ENCODE assay signal across 1 cellular context in genomic region chr20:49045440-49046086, GRCh38.
TF ChIP-seq lines count a peak whose summit lies in the region.

No MANE protein-coding gene starts in this region.

TF ChIP-seq in HepG2, 621 proteins besides CTCF, POLR2A, EP300 and RAD21 (continued from another document and continues in another):
- no peak for TF ChIP-seq TRIM22 (IDR thresholded peaks at IDR 0.05)
- TF ChIP-seq ZNF280B (CRISPR knock-in tag; IDR thresholded peaks at IDR 0.05; ENCODE audit: borderline replicate concordance) = peak; percentile 23; the same call in 1 of the 2 replicates
- no peak for TF ChIP-seq AFF4 (CRISPR knock-in tag; IDR thresholded peaks at IDR 0.05)
- no peak for TF ChIP-seq ZNF460 (CRISPR knock-in tag; IDR thresholded peaks at IDR 0.05; ENCODE audit: borderline replicate concordance)
- TF ChIP-seq NCOA2 (CRISPR knock-in tag; IDR thresholded peaks at IDR 0.05) = no peak; the same call in 1 of the 2 replicates
- TF ChIP-seq MEIS1 (CRISPR knock-in tag; IDR thresholded peaks at IDR 0.05; ENCODE audit: borderline replicate concordance) = no peak
- 0 out of 2 replicates have a peak, but pooled peaks have one; percentile 14 for TF ChIP-seq ATF6 (CRISPR knock-in tag; conservative IDR thresholded peaks at IDR 0.05)
- peak; percentile 62; the same call in 1 of the 2 replicates for TF ChIP-seq ZMAT3 (CRISPR knock-in tag; conservative IDR thresholded peaks at IDR 0.05)
- TF ChIP-seq TCF12 (IDR thresholded peaks at IDR 0.05) = no peak
- TF ChIP-seq TCF12 (CRISPR knock-in tag; IDR thresholded peaks at IDR 0.05) = peak; percentile 22; the same call in 1 of the 2 replicates
- TF ChIP-seq ZNF564 (CRISPR knock-in tag; IDR thresholded peaks at IDR 0.05) = no peak
- 0 out of 2 replicates have a peak, but pooled peaks have one; percentile 66 for TF ChIP-seq ZC3H13 (CRISPR knock-in tag; IDR thresholded peaks at IDR 0.05)
- TF ChIP-seq ZNF12 (CRISPR knock-in tag; IDR thresholded peaks at IDR 0.05) = 0 out of 2 replicates have a peak, but pooled peaks have one; percentile 47
- TF ChIP-seq PHF21A (CRISPR knock-in tag; IDR thresholded peaks at IDR 0.05) = peak; percentile 69; the same call in 1 of the 2 replicates
- TF ChIP-seq ZNF766 (CRISPR knock-in tag; IDR thresholded peaks at IDR 0.05; ENCODE audit: borderline replicate concordance) = no peak
- no peak for TF ChIP-seq YEATS4 (CRISPR knock-in tag; IDR thresholded peaks at IDR 0.05; ENCODE audit: borderline replicate concordance)
- peak; percentile 29 for TF ChIP-seq ZNF407 (CRISPR knock-in tag; IDR thresholded peaks at IDR 0.05; ENCODE audit: not compliant biosample characterization)
- 0 out of 2 replicates have a peak, but pooled peaks have one; percentile 33 for TF ChIP-seq PRDM4 (CRISPR knock-in tag; IDR thresholded peaks at IDR 0.05; ENCODE audit: borderline replicate concordance)
- 0 out of 2 replicates have a peak, but pooled peaks have one; percentile 44 for TF ChIP-seq ZNF839 (CRISPR knock-in tag; IDR thresholded peaks at IDR 0.05; ENCODE audit: borderline replicate concordance)
- TF ChIP-seq ZNF430 (CRISPR knock-in tag; IDR thresholded peaks at IDR 0.05) = no peak
- no peak for TF ChIP-seq THRA (CRISPR knock-in tag; IDR thresholded peaks at IDR 0.05; ENCODE audit: borderline replicate concordance)
- TF ChIP-seq POLR2AphosphoS5 (IDR thresholded peaks at IDR 0.05; ENCODE audit: low read depth, low read length) = no peak
- no peak for TF ChIP-seq TBP (CRISPR knock-in tag; IDR thresholded peaks at IDR 0.05)
